ENCODE assay signal across 17 cellular contexts in genomic region chr18:7871560-7872456, GRCh38.
DNase-seq lines count a peak whose midpoint lies in the region; FAIRE-seq and TF ChIP-seq lines count a peak whose summit lies in the region.
"Had no signal": no experiment of that assay in that cellular context is flagged by ENCODE, and none has a peak within 500 bp of the region (broad histone marks: within the 10 kb centered on the region; RNA-seq: fewer than 3 reads in every experiment).

No MANE protein-coding gene starts in this region.

- H3K27me3 Mint-ChIP-seq in HFFc6 (ENCODE audit: insufficient read depth), result no peaks in the 10 kb centered on the region

- no peaks in the 10 kb centered on the region for H3K9me1 ChIP-seq in keratinocyte (ENCODE audit: control insufficient read depth, extremely low read depth, insufficient read depth, low read length)

- H3K27ac ChIP-seq in keratinocyte (ENCODE audit: control insufficient read depth, insufficient read depth, low read length) (peak overlapping the region; percentile 59), thyroid gland (peak overlapping the region; percentile 38 to 73 (median 71))
- H3K27ac ChIP-seq: esophagus muscularis mucosa, SJSA1, suprapubic skin had no signal

- H2AFZ ChIP-seq in keratinocyte (ENCODE audit: control insufficient read depth, low read length), result no peak overlapping the region

- TF ChIP-seq CTCF in HFFc6 (IDR thresholded peaks at IDR 0.05) (no peak), keratinocyte (optimal IDR thresholded peaks at IDR 0.05 in 1 of 3, IDR thresholded peaks at IDR 0.05 in 1 of 3, conservative IDR thresholded peaks at IDR 0.05 in 1 of 3; ENCODE audit: extremely low read depth in 1 of 3, insufficient read depth in 2 of 3, low read length in 3 of 3) (no peak), thyroid gland (IDR thresholded peaks at IDR 0.05) (no peak)

- H3K4me1 ChIP-seq in adipocyte (ENCODE audit: control insufficient read depth, insufficient read depth, low read length) (peaks cover 37% of the 10 kb centered on the region), keratinocyte (ENCODE audit: control insufficient read depth, extremely low read depth, insufficient read depth, low read length) (peaks cover 22% of the 10 kb centered on the region), thyroid gland (peaks cover 48 to 50% of the 10 kb centered on the region in 2 donors)

- intact Hi-C loops in thyroid gland (cut with DNase I) (no loop called here), posterior cingulate gyrus (cut with DNase I) (no loop called here)

- H4K20me1 ChIP-seq in keratinocyte (ENCODE audit: control insufficient read depth, extremely low read depth, insufficient read depth, low read length), result no peaks in the 10 kb centered on the region

- no peak overlapping the region for H3K4me3 Mint-ChIP-seq in HFFc6
- H3K4me3 Mint-ChIP-seq: activated naive CD8-positive, alpha-beta T cell treated with anti-CD3 and anti-CD28 coated beads, Interleukin-2, amount 50 U/mL, for 24 hours; activated T-cell treated with anti-CD3 and anti-CD28 coated beads, Interleukin-2, amount 50 U/mL, for 72 hours had no signal

- H3K9me3 ChIP-seq in adipocyte (ENCODE audit: control insufficient read depth, low read length) (no peaks in the 10 kb centered on the region), keratinocyte (ENCODE audit: control insufficient read depth, low read depth, low read length) (no peaks in the 10 kb centered on the region), thyroid gland (no peaks in the 10 kb centered on the region)
- H3K9me3 ChIP-seq: SJSA1, suprapubic skin had no signal

- TF ChIP-seq POLR2A in thyroid gland (IDR thresholded peaks at IDR 0.05), result no peak

- no peaks in the 10 kb centered on the region for H3K9me3 Mint-ChIP-seq in HFFc6

- peak overlapping the region; percentile 23 for H3K4me2 ChIP-seq in keratinocyte (ENCODE audit: control insufficient read depth, extremely low read depth, insufficient read depth, low read depth, low read length)

- H3K36me3 ChIP-seq in adipocyte (ENCODE audit: control insufficient read depth, insufficient read depth, low read length, severe bottlenecking) (no peaks in the 10 kb centered on the region), keratinocyte (ENCODE audit: control insufficient read depth in 2 of 2, extremely low read depth in 1 of 2, insufficient read depth in 2 of 2, low read length in 2 of 2) (no peaks in the 10 kb centered on the region), thyroid gland (no peaks in the 10 kb centered on the region)
- H3K36me3 ChIP-seq: esophagus muscularis mucosa, SJSA1, suprapubic skin had no signal

- FAIRE-seq in keratinocyte (lab: Jason Lieb, UNC), result peak; percentile 66
- FAIRE-seq: colon, GM12892 had no signal

- 0 out of 2 replicates have a peak, but pooled peaks cover 6% of the 10 kb centered on the region for H3K36me3 Mint-ChIP-seq in HFFc6 (ENCODE audit: low read depth)

- WGBS in thyroid gland, 2 donors, result 54 to 56% methylated on average over 4 of the region's 4 CpGs

- H3K27me3 ChIP-seq in adipocyte (replicated peaks; ENCODE audit: control insufficient read depth, insufficient read depth, low read length), result no peaks in the 10 kb centered on the region
- no peaks in the 10 kb centered on the region for H3K27me3 ChIP-seq in keratinocyte (ENCODE audit: control insufficient read depth, extremely low read depth, insufficient read depth, low read length)
- H3K27me3 ChIP-seq in thyroid gland, result no peaks in the 10 kb centered on the region
- H3K27me3 ChIP-seq: esophagus muscularis mucosa, SJSA1, suprapubic skin had no signal

- H3K4me3 ChIP-seq in adipocyte (ENCODE audit: low read length), result peak overlapping the region; percentile 25
- no peak overlapping the region for H3K4me3 ChIP-seq in keratinocyte (ENCODE audit: control insufficient read depth in 2 of 3, extremely low read depth in 1 of 3, insufficient read depth in 2 of 3, low read depth in 1 of 3, low read length in 3 of 3)
- no peak overlapping the region for H3K4me3 ChIP-seq in thyroid gland (replicated peaks in 1 of 3)
- H3K4me3 ChIP-seq: esophagus muscularis mucosa, SJSA1, suprapubic skin had no signal

- DNase-seq in HFFc6 (no peak), adipocyte (ENCODE audit: low read depth) (peak; percentile 42), keratinocyte (ENCODE audit: low read depth, low spot score) (peak; percentile 40), thyroid gland (peak; percentile 35 to 45), MV-4-11 (lab: John Stamatoyannopoulos, UW) (no peak), kidney glomerular epithelial cell (lab: John Stamatoyannopoulos, UW) (no peak), posterior cingulate gyrus (no peak)
- DNase-seq: activated naive CD8-positive, alpha-beta T cell treated with anti-CD3 and anti-CD28 coated beads, Interleukin-2, amount 50 U/mL, for 24 hours; activated T-cell treated with anti-CD3 and anti-CD28 coated beads, Interleukin-2, amount 50 U/mL, for 72 hours; NCI-H2171; occipital lobe; stimulated activated CD4-positive, alpha-beta T cell treated with anti-CD3 and anti-CD28 coated beads, Interleukin-15, amount 100 ng/mL, for 24 hours had no signal

- dilution Hi-C loops in keratinocyte (cut with MboI; ENCODE audit: extremely low pct_ligation_motif_present, low sequenced_read_pairs), result no loop called here

- H3K4me1 Mint-ChIP-seq in HFFc6 (ENCODE audit: low read depth), result peaks cover 30% of the 10 kb centered on the region
- H3K4me1 Mint-ChIP-seq: activated naive CD8-positive, alpha-beta T cell treated with anti-CD3 and anti-CD28 coated beads, Interleukin-2, amount 50 U/mL, for 24 hours had no signal

- H3K27ac Mint-ChIP-seq in HFFc6, result peak overlapping the region; percentile 25; the same call in 1 of the 2 replicates
- H3K27ac Mint-ChIP-seq: activated naive CD8-positive, alpha-beta T cell treated with anti-CD3 and anti-CD28 coated beads, Interleukin-2, amount 50 U/mL, for 24 hours; activated T-cell treated with anti-CD3 and anti-CD28 coated beads, Interleukin-2, amount 50 U/mL, for 72 hours had no signal

- H3K9ac ChIP-seq in adipocyte (ENCODE audit: low read length) (peak overlapping the region; percentile 21), keratinocyte (ENCODE audit: control insufficient read depth, extremely low read depth, insufficient read depth, low read length) (no peak overlapping the region)

- H3K79me2 ChIP-seq in keratinocyte (ENCODE audit: control insufficient read depth, insufficient read depth, low read length), result no peaks in the 10 kb centered on the region

Comparison
In these comparisons a context has a peak if more than half of its experiments do, and no peak if none do; other contexts are left out.
1. DNase-seq: peak in adipocyte (single experiment), keratinocyte (single experiment) and thyroid gland (2 of 2); none in HFFc6 (single experiment), MV-4-11 (single experiment), kidney glomerular epithelial cell (single experiment) and posterior cingulate gyrus (0 of 10).